ENCODE assay signal across 8 cellular contexts in genomic region chr14:101235042-101235871, GRCh38.
A peak's percentile ranks its signal among the peaks of the same experiment; 100 is the strongest.
DNase-seq lines count a peak whose midpoint lies in the region; ATAC-seq and TF ChIP-seq lines count a peak whose summit lies in the region.

No MANE protein-coding gene starts in this region.

- no peak overlapping the region for H3K4me3 ChIP-seq in HAP-1
- no peak overlapping the region for H3K4me3 ChIP-seq in epithelial cell of esophagus (ENCODE audit: low read length)

- no peak overlapping the region for H3K27ac ChIP-seq in RWPE1

- POLR2A ChIA-PET in RWPE1 (lab: Yijun Ruan, JAX; ENCODE audit: low non-redundant PET), result no interaction called here

- H3K9me3 Mint-ChIP-seq in natural killer cell treated with Interleukin-12 subunit alpha and Interleukin-12 subunit beta and Interleukin-15 and Interleukin-18, amount 100 ng/mL, for 72 hours, result no peaks in the 10 kb centered on the region

- peak; percentile 64 for TF ChIP-seq CTCF in RWPE1 (conservative IDR thresholded peaks at IDR 0.05; ENCODE audit: low read depth)
- peak; percentile 49 for TF ChIP-seq CTCF in epithelial cell of esophagus (IDR thresholded peaks at IDR 0.05; ENCODE audit: insufficient read depth, low read depth, low read length, missing control alignments)
- no peak for TF ChIP-seq CTCF in omental fat pad (IDR thresholded peaks at IDR 0.05)

- H3K27ac Mint-ChIP-seq in natural killer cell treated with Interleukin-12 subunit alpha and Interleukin-12 subunit beta and Interleukin-15 and Interleukin-18, amount 100 ng/mL, for 72 hours, result no peak overlapping the region

- peak in 1 of 2 donors; percentile 51 for ATAC-seq in natural killer cell treated with Interleukin-12 subunit alpha and Interleukin-12 subunit beta and Interleukin-15 and Interleukin-18, amount 100 ng/mL, for 72 hours
- ATAC-seq in omental fat pad (ENCODE audit: low FRiP score) (no peak), GM18511 (IDR thresholded peaks at IDR 0.05; ENCODE audit: unreplicated experiment) (no peak)

- in situ Hi-C loops in Caki2 (cut with HindIII; ENCODE audit: low pct_unique_long_range_greater_than_20kb, low sequenced_read_pairs), result no loop called here
- in situ Hi-C loops in HAP-1 (cut with MboI; ENCODE audit: low sequenced_read_pairs), result loop anchor here (10.0 kb wide), 2 partner anchors 320 to 570 kb away; no protein-coding TSS in a partner anchor

- H3K36me3 ChIP-seq in HAP-1 (replicated peaks), result no peaks in the 10 kb centered on the region

- no peaks in the 10 kb centered on the region for H3K9me3 ChIP-seq in HAP-1

- CTCF ChIA-PET in RWPE1 (lab: Yijun Ruan, JAX), result interaction anchor here (0.6 to 2.0 kb wide), 12 partner anchors 12 to 816 kb away, joined by 3 to 11 read pairs (median 4); no protein-coding TSS in a partner anchor

- no peaks in the 10 kb centered on the region for H3K4me1 Mint-ChIP-seq in natural killer cell treated with Interleukin-12 subunit alpha and Interleukin-12 subunit beta and Interleukin-15 and Interleukin-18, amount 100 ng/mL, for 72 hours (ENCODE audit: low read depth in 2 of 2)

- no peaks in the 10 kb centered on the region for H3K4me1 ChIP-seq in HAP-1

- H3K4me3 Mint-ChIP-seq in natural killer cell treated with Interleukin-12 subunit alpha and Interleukin-12 subunit beta and Interleukin-15 and Interleukin-18, amount 100 ng/mL, for 72 hours, result no peak overlapping the region

- H3K36me3 Mint-ChIP-seq in natural killer cell treated with Interleukin-12 subunit alpha and Interleukin-12 subunit beta and Interleukin-15 and Interleukin-18, amount 100 ng/mL, for 72 hours, result no peaks in the 10 kb centered on the region

- peak; percentile 40 for DNase-seq in Caki2 (ENCODE audit: low read depth)
- DNase-seq in HAP-1 (ENCODE audit: low spot score in 2 of 2), result peak; percentile 41 to 87
- DNase-seq in RWPE1 (ENCODE audit: low spot score), result peak; percentile 64
- peak; percentile 14 for DNase-seq in epithelial cell of esophagus (ENCODE audit: low read depth)
- DNase-seq in natural killer cell treated with Interleukin-12 subunit alpha and Interleukin-12 subunit beta and Interleukin-15 and Interleukin-18, amount 100 ng/mL, for 72 hours (ENCODE audit: low spot score), result peak; percentile 60
- no peak for DNase-seq in omental fat pad (ENCODE audit: low spot score)
- no peak for DNase-seq in kidney glomerular epithelial cell (lab: John Stamatoyannopoulos, UW)

- H3K27me3 Mint-ChIP-seq in natural killer cell treated with Interleukin-12 subunit alpha and Interleukin-12 subunit beta and Interleukin-15 and Interleukin-18, amount 100 ng/mL, for 72 hours, result peaks cover 0 to 5% of the 10 kb centered on the region in 2 donors

- H3K27me3 ChIP-seq in HAP-1 (ENCODE audit: low read depth), result no peaks in the 10 kb centered on the region

Comparison
In these comparisons a context has a peak if more than half of its experiments do, and no peak if none do; other contexts are left out.
1. DNase-seq: peak in Caki2 (single experiment), HAP-1 (2 of 2), RWPE1 (single experiment), epithelial cell of esophagus (single experiment) and natural killer cell treated with Interleukin-12 subunit alpha and Interleukin-12 subunit beta and Interleukin-15 and Interleukin-18, amount 100 ng/mL, for 72 hours (single experiment); none in omental fat pad (single experiment) and kidney glomerular epithelial cell (single experiment).
2. CTCF ChIP-seq: peak in RWPE1 (single experiment) and epithelial cell of esophagus (single experiment); none in omental fat pad (0 of 3).